Comparison of ENCODE assay signal across 1 cellular context in the genomic region with DNA sequence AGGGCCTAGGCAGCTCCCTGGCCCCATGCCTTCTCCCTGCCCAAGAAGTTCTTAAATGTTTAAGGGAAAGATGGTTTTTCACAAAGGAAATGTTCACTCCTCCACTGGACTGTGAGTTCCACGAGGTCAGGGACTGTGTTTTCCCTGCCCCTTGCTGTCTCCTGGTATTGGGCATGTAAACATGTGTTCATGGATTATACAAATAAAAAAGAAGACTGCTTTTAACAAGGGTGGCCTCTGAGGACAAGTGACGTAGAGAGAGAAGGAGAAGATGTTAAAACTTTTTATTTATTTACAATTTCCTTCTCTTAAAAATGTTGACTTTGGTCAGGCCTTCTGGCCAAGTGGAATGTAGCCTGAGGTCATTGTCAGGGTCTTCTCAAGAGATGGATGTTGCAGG.
TF ChIP-seq lines count a peak whose summit lies in the region.

No MANE protein-coding gene starts in this region.

TF ChIP-seq in GM23338, 12 proteins besides CTCF, POLR2A, EP300 and RAD21 (continued from another document):
- TF ChIP-seq, protein P1, sequence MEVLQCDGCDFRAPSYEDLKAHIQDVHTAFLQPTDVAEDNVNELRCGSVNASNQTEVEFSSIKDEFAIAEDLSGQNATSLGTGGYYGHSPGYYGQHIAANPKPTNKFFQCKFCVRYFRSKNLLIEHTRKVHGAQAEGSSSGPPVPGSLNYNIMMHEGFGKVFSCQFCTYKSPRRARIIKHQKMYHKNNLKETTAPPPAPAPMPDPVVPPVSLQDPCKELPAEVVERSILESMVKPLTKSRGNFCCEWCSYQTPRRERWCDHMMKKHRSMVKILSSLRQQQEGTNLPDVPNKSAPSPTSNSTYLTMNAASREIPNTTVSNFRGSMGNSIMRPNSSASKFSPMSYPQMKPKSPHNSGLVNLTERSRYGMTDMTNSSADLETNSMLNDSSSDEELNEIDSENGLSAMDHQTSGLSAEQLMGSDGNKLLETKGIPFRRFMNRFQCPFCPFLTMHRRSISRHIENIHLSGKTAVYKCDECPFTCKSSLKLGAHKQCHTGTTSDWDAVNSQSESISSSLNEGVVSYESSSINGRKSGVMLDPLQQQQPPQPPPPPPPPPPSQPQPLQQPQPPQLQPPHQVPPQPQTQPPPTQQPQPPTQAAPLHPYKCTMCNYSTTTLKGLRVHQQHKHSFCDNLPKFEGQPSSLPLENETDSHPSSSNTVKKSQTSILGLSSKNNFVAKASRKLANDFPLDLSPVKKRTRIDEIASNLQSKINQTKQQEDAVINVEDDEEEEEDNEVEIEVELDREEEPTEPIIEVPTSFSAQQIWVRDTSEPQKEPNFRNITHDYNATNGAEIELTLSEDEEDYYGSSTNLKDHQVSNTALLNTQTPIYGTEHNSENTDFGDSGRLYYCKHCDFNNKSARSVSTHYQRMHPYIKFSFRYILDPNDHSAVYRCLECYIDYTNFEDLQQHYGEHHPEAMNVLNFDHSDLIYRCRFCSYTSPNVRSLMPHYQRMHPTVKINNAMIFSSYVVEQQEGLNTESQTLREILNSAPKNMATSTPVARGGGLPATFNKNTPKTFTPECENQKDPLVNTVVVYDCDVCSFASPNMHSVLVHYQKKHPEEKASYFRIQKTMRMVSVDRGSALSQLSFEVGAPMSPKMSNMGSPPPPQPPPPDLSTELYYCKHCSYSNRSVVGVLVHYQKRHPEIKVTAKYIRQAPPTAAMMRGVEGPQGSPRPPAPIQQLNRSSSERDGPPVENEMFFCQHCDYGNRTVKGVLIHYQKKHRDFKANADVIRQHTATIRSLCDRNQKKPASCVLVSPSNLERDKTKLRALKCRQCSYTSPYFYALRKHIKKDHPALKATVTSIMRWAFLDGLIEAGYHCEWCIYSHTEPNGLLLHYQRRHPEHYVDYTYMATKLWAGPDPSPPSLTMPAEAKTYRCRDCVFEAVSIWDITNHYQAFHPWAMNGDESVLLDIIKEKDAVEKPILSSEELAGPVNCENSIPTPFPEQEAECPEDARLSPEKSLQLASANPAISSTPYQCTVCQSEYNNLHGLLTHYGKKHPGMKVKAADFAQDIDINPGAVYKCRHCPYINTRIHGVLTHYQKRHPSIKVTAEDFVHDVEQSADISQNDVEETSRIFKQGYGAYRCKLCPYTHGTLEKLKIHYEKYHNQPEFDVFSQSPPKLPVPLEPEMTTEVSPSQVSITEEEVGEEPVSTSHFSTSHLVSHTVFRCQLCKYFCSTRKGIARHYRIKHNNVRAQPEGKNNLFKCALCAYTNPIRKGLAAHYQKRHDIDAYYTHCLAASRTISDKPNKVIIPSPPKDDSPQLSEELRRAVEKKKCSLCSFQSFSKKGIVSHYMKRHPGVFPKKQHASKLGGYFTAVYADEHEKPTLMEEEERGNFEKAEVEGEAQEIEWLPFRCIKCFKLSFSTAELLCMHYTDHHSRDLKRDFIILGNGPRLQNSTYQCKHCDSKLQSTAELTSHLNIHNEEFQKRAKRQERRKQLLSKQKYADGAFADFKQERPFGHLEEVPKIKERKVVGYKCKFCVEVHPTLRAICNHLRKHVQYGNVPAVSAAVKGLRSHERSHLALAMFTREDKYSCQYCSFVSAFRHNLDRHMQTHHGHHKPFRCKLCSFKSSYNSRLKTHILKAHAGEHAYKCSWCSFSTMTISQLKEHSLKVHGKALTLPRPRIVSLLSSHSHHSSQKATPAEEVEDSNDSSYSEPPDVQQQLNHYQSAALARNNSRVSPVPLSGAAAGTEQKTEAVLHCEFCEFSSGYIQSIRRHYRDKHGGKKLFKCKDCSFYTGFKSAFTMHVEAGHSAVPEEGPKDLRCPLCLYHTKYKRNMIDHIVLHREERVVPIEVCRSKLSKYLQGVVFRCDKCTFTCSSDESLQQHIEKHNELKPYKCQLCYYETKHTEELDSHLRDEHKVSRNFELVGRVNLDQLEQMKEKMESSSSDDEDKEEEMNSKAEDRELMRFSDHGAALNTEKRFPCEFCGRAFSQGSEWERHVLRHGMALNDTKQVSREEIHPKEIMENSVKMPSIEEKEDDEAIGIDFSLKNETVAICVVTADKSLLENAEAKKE (CRISPR knock-in tag; IDR thresholded peaks at IDR 0.05) = no peak
- TF ChIP-seq, protein P2, sequence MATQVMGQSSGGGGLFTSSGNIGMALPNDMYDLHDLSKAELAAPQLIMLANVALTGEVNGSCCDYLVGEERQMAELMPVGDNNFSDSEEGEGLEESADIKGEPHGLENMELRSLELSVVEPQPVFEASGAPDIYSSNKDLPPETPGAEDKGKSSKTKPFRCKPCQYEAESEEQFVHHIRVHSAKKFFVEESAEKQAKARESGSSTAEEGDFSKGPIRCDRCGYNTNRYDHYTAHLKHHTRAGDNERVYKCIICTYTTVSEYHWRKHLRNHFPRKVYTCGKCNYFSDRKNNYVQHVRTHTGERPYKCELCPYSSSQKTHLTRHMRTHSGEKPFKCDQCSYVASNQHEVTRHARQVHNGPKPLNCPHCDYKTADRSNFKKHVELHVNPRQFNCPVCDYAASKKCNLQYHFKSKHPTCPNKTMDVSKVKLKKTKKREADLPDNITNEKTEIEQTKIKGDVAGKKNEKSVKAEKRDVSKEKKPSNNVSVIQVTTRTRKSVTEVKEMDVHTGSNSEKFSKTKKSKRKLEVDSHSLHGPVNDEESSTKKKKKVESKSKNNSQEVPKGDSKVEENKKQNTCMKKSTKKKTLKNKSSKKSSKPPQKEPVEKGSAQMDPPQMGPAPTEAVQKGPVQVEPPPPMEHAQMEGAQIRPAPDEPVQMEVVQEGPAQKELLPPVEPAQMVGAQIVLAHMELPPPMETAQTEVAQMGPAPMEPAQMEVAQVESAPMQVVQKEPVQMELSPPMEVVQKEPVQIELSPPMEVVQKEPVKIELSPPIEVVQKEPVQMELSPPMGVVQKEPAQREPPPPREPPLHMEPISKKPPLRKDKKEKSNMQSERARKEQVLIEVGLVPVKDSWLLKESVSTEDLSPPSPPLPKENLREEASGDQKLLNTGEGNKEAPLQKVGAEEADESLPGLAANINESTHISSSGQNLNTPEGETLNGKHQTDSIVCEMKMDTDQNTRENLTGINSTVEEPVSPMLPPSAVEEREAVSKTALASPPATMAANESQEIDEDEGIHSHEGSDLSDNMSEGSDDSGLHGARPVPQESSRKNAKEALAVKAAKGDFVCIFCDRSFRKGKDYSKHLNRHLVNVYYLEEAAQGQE (IDR thresholded peaks at IDR 0.05; ENCODE audit: unreplicated experiment) = no peak
- TF ChIP-seq ZNF331 (CRISPR knock-in tag; IDR thresholded peaks at IDR 0.05; ENCODE audit: low read depth) (no peak), NANOG (IDR thresholded peaks at IDR 0.05; ENCODE audit: borderline replicate concordance) (no peak)
TF ChIP-seq in GM23338: peak in this region for 0.
